ENCODE assay signal across 29 cellular contexts in the genomic region with DNA sequence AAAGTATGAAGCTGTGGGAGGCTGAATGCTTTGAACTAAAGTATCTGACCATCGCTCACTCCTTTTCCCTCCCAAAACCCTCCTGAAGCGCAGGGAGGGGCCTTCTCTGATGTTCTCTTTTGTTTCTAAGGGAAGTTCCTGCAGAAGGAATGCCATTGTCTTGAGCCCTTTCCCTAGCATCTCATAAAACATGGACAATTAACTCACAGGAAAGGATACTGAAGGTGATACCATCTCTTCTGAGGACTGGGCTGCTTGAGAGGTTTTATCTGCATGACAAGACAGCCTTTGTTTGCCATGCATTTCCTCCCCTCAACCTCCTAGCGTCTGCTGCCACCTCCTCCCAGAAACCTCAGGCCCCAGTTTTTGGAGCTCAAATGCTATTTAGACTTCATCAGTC. TPM values are rescaled to one million over a fixed set of nuclear protein-coding genes. Genes with fewer than 3 reads are reported as not detected.
DNase-seq lines count a peak whose midpoint lies in the region; ATAC-seq, FAIRE-seq and TF ChIP-seq lines count a peak whose summit lies in the region.
"Had no signal": no experiment of that assay in that cellular context is flagged by ENCODE, and none has a peak within 500 bp of the region (broad histone marks: within the 10 kb centered on the region; RNA-seq: fewer than 3 reads in every experiment).

No MANE protein-coding gene starts in this region.

- TF ChIP-seq CTCF in breast epithelium (IDR thresholded peaks at IDR 0.05) (no peak), MCF 10A (IDR thresholded peaks at IDR 0.05; ENCODE audit: unreplicated experiment) (no peak), K562 (IDR thresholded peaks at IDR 0.05 in 2 of 3, conservative IDR thresholded peaks at IDR 0.05 in 1 of 3; ENCODE audit: insufficient read depth in 2 of 3, low read depth in 1 of 3, low read length in 3 of 3) (no peak), hepatocyte (IDR thresholded peaks at IDR 0.05; ENCODE audit: poor library complexity) (no peak)

- no peak for ATAC-seq in K562
- ATAC-seq: activated CD8-positive, alpha-beta T cell treated with anti-CD3 and anti-CD28 coated beads for 36 hours; gastroesophageal sphincter; PC-3; T-helper 17 cell had no signal

- peak; percentile 68; the same call in 1 of the 2 replicates for TF ChIP-seq EP300 in K562 (IDR thresholded peaks at IDR 0.05; ENCODE audit: low read length)

- no peaks in the 10 kb centered on the region for H3K36me3 Mint-ChIP-seq in MCF 10A (ENCODE audit: insufficient read depth, unreplicated experiment)

- no peaks in the 10 kb centered on the region for H3K27me3 ChIP-seq in breast epithelium
- H3K27me3 ChIP-seq in K562 (ENCODE audit: control insufficient read depth in 2 of 2, insufficient read depth in 2 of 2, low read length in 2 of 2), result no peaks in the 10 kb centered on the region
- H3K27me3 ChIP-seq in hepatocyte, result no peaks in the 10 kb centered on the region
- no peaks in the 10 kb centered on the region for H3K27me3 ChIP-seq in trophoblast cell (ENCODE audit: insufficient read depth, low read length)
- H3K27me3 ChIP-seq: esophagus muscularis mucosa, gastroesophageal sphincter, right atrium auricular region, SJCRH30 had no signal

- no peak overlapping the region for H4K12ac ChIP-seq in trophoblast cell (ENCODE audit: low read depth, low read length)

- no peak overlapping the region for H2BK120ac ChIP-seq in trophoblast cell (ENCODE audit: insufficient read depth, low read length, poor library complexity)

- no peak overlapping the region for H2BK5ac ChIP-seq in trophoblast cell (ENCODE audit: low read depth, low read length, poor library complexity)

- no peak; a peak in 1 of 4 replicates for TF ChIP-seq RAD21 in K562 (CRISPR knock-in tag; conservative IDR thresholded peaks at IDR 0.05 in 1 of 2, IDR thresholded peaks at IDR 0.05 in 1 of 2)

- FAIRE-seq in K562 (lab: Jason Lieb, UNC), result no peak
- FAIRE-seq: A204.1 had no signal

- POLR2A ChIA-PET in MCF 10A (lab: Yijun Ruan, JAX), result no interaction called here
- POLR2A ChIA-PET in K562 (lab: Yijun Ruan, JAX), result interaction anchor here (0.9 kb wide), 1 partner anchor 13 kb away, joined by 4 read pairs; the partner anchor contains the start of gene N4BP3

- H4K8ac ChIP-seq in trophoblast cell (ENCODE audit: low read depth, low read length), result no peak overlapping the region

- no peak overlapping the region for H2BK12ac ChIP-seq in trophoblast cell (ENCODE audit: low read length)

- H3K36me3 ChIP-seq in breast epithelium (no peaks in the 10 kb centered on the region), K562 (ENCODE audit: control insufficient read depth, insufficient read depth, low read length) (peaks cover 18% of the 10 kb centered on the region; the same call in 2 of the 3 replicates), hepatocyte (replicated peaks; ENCODE audit: insufficient read depth, low read depth) (no peaks in the 10 kb centered on the region), trophoblast cell (ENCODE audit: control insufficient read depth in 1 of 2, insufficient read depth in 2 of 2, low read length in 2 of 2) (peaks cover 5 to 6% of the 10 kb centered on the region in 2 experiments)
- H3K36me3 ChIP-seq: esophagus muscularis mucosa, gastroesophageal sphincter, right atrium auricular region had no signal

- no peak overlapping the region for H4K91ac ChIP-seq in trophoblast cell (ENCODE audit: low read depth, low read length)

- peaks cover 3% of the 10 kb centered on the region for H3K4me1 Mint-ChIP-seq in MCF 10A (ENCODE audit: insufficient read depth, unreplicated experiment)

- no peak overlapping the region for H3K4me3 ChIP-seq in breast epithelium
- H3K4me3 ChIP-seq in K562, result no peak overlapping the region
- H3K4me3 ChIP-seq in hepatocyte, result no peak overlapping the region
- no peak overlapping the region for H3K4me3 ChIP-seq in trophoblast cell (ENCODE audit: low read depth, low read length)
- H3K4me3 ChIP-seq: dorsolateral prefrontal cortex, esophagus muscularis mucosa, gastroesophageal sphincter, lung, right atrium auricular region, SJCRH30 had no signal

- intact Hi-C loops in breast epithelium (cut with DNase I; ENCODE audit: low total_unique reads), result no loop called here
- intact Hi-C loops in MCF 10A (cut with micrococcal nuclease), result no loop called here
- intact Hi-C loops in K562 (cut with micrococcal nuclease), result no loop called here

- DNase-seq in breast epithelium (ENCODE audit: low spot score in 2 of 2) (no peak), MCF 10A (ENCODE audit: unreplicated experiment) (no peak), K562 (ENCODE audit: extremely low read depth in 1 of 4, low spot score in 3 of 4) (peak in 2 of 4 experiments; percentile 50 to 77), iPS-NIHi11 (ENCODE audit: low spot score) (peak; percentile 43), hepatocyte (ENCODE audit: low spot score) (no peak), trophoblast cell (no peak), G401 (ENCODE audit: low spot score) (no peak)
- no peak for DNase-seq in stimulated activated CD4-positive, alpha-beta T cell treated with anti-CD3 and anti-CD28 coated beads, Interleukin-15, amount 100 ng/mL, for 24 hours
- DNase-seq: activated CD4-positive, CD25-positive, alpha-beta regulatory T cell; activated CD8-positive, alpha-beta T cell treated with anti-CD3 and anti-CD28 coated beads for 36 hours; amygdala; Caco-2; dorsolateral prefrontal cortex; IMR-90; MM.1S; NCI-H1436 treated with DMSO at 0.1 percent for 48 hours; NCI-H69; occipital lobe; PC-3; SJCRH30; stimulated activated CD4-positive, alpha-beta T cell treated with anti-CD3 and anti-CD28 coated beads, Interleukin-12 subunit alpha, Interleukin-12 subunit beta, amount 100 ng/mL, for 4 hours; stimulated activated CD8-positive, alpha-beta memory T cell treated with anti-CD3 and anti-CD28 coated beads, Interleukin-4, amount 100 ng/mL, for 48 hours; T-helper 17 cell had no signal

- no peaks in the 10 kb centered on the region for H3K9me3 ChIP-seq in breast epithelium
- no peaks in the 10 kb centered on the region for H3K9me3 ChIP-seq in K562 (replicated peaks; ENCODE audit: control insufficient read depth, insufficient read depth, low read depth, low read length)
- H3K9me3 ChIP-seq in hepatocyte (ENCODE audit: low read depth), result no peaks in the 10 kb centered on the region
- no peaks in the 10 kb centered on the region for H3K9me3 ChIP-seq in trophoblast cell (ENCODE audit: insufficient read depth, low read depth, low read length)
- H3K9me3 ChIP-seq: Caco-2, esophagus muscularis mucosa, gastroesophageal sphincter, right atrium auricular region, SJCRH30 had no signal

- CTCF ChIA-PET in MCF 10A (lab: Yijun Ruan, JAX) (interaction anchor here (0.6 to 1.2 kb wide), 2 partner anchors 19 to 581 kb away, joined by 3 read pairs; no protein-coding TSS in a partner anchor), K562 (lab: Yijun Ruan, JAX; ENCODE audit: low intra/inter-chr PET ratio) (no interaction called here)

- H3K27ac Mint-ChIP-seq in MCF 10A (ENCODE audit: low read depth, unreplicated experiment), result no peak overlapping the region
- H3K27ac Mint-ChIP-seq: activated CD8-positive, alpha-beta T cell treated with anti-CD3 and anti-CD28 coated beads for 36 hours; B cell; T-helper 17 cell had no signal

- in situ Hi-C loops in K562 (cut with MboI), result no loop called here
- in situ Hi-C loops in G401 (cut with HindIII; ENCODE audit: low sequenced_read_pairs), result no loop called here

- no peak overlapping the region for H3K4me3 Mint-ChIP-seq in MCF 10A (ENCODE audit: unreplicated experiment)
- H3K4me3 Mint-ChIP-seq: activated CD8-positive, alpha-beta T cell treated with anti-CD3 and anti-CD28 coated beads for 36 hours; B cell; T-helper 17 cell had no signal

- peaks cover 14% of the 10 kb centered on the region for H3K79me1 ChIP-seq in trophoblast cell (ENCODE audit: low read length)

- H3K4ac ChIP-seq in trophoblast cell (ENCODE audit: low read depth, low read length), result no peak overlapping the region

- peak overlapping the region; percentile 71 for H3K4me2 ChIP-seq in K562 (ENCODE audit: insufficient read depth, low read length)
- no peak overlapping the region for H3K4me2 ChIP-seq in hepatocyte
- no peak overlapping the region for H3K4me2 ChIP-seq in trophoblast cell (ENCODE audit: low read length)

- H3K9me2 ChIP-seq in hepatocyte (replicated peaks; ENCODE audit: insufficient read depth), result no peaks in the 10 kb centered on the region

- H3K4me1 ChIP-seq in breast epithelium, result peaks cover 10 to 29% of the 10 kb centered on the region in 2 donors
- H3K4me1 ChIP-seq in K562 (replicated peaks in 1 of 2; ENCODE audit: control insufficient read depth in 2 of 2, insufficient read depth in 2 of 2, low read length in 2 of 2), result peaks cover 28 to 77% of the 10 kb centered on the region in 2 experiments
- H3K4me1 ChIP-seq in hepatocyte (ENCODE audit: insufficient read depth), result peaks cover 4% of the 10 kb centered on the region
- H3K4me1 ChIP-seq in trophoblast cell (ENCODE audit: control insufficient read depth in 1 of 2, insufficient read depth in 2 of 2, low read length in 2 of 2), result peaks cover 20 to 25% of the 10 kb centered on the region in 2 experiments

- H4K20me1 ChIP-seq in K562 (replicated peaks; ENCODE audit: control insufficient read depth, insufficient read depth, low read length) (peaks cover 1% of the 10 kb centered on the region; the same call in 1 of the 2 replicates), hepatocyte (ENCODE audit: insufficient read depth, poor library complexity, severe bottlenecking) (no peaks in the 10 kb centered on the region)

- H3K27me3 Mint-ChIP-seq in MCF 10A (ENCODE audit: insufficient read depth, unreplicated experiment), result no peaks in the 10 kb centered on the region
- H3K27me3 Mint-ChIP-seq: activated CD8-positive, alpha-beta T cell treated with anti-CD3 and anti-CD28 coated beads for 36 hours; B cell; T-helper 17 cell had no signal

- H3K27ac ChIP-seq in breast epithelium, result peak overlapping the region; percentile 7 to 92
- H3K27ac ChIP-seq in K562 (ENCODE audit: extremely low read depth, low read depth, low read length), result peak overlapping the region; percentile 88
- H3K27ac ChIP-seq in hepatocyte, result no peak overlapping the region
- H3K27ac ChIP-seq in trophoblast cell (ENCODE audit: low read depth, low read length), result no peak overlapping the region
- H3K27ac ChIP-seq: dorsolateral prefrontal cortex, esophagus muscularis mucosa, gastroesophageal sphincter, right atrium auricular region, SJCRH30 had no signal

- WGBS in K562 (ENCODE audit: insufficient coverage, low coverage, missing lambda C conversion rate), result 8% methylated on average over 3 of the region's 3 CpGs
- WGBS in hepatocyte (ENCODE audit: low lambda C conversion rate, missing lambda C conversion rate), result 33% methylated on average over 3 of the region's 3 CpGs
- no CpG with 5 or more reads among the region's 3 CpGs for WGBS in trophoblast cell (ENCODE audit: extremely low coverage, insufficient coverage, insufficient read length)

- BruUV-seq in MCF 10A (replicated peaks; lab: Mats Ljungman, UMichigan) (no TSS peak), K562 (replicated peaks; lab: Mats Ljungman, UMichigan) (no TSS peak)

- H3K9ac ChIP-seq in K562 (ENCODE audit: insufficient read depth in 1 of 2, low read depth in 2 of 2, low read length in 2 of 2) (peak overlapping the region in 1 of 2 experiments; percentile 60; a peak in 3 of 4 replicates), trophoblast cell (ENCODE audit: low read length) (no peak overlapping the region)

- H2AK5ac ChIP-seq in trophoblast cell (ENCODE audit: low read length), result no peak overlapping the region

- no peaks in the 10 kb centered on the region for H3K9me1 ChIP-seq in K562 (ENCODE audit: control insufficient read depth, insufficient read depth, low read length)

- H3K9me3 Mint-ChIP-seq in MCF 10A (ENCODE audit: unreplicated experiment), result no peaks in the 10 kb centered on the region
- H3K9me3 Mint-ChIP-seq: activated CD8-positive, alpha-beta T cell treated with anti-CD3 and anti-CD28 coated beads for 36 hours had no signal

- no peak overlapping the region for H3K18ac ChIP-seq in trophoblast cell (ENCODE audit: low read length)

- 0 out of 2 replicates have a peak overlapping the region, but pooled peaks have one; percentile 33 for H2AFZ ChIP-seq in K562 (ENCODE audit: low read depth, low read length)
- H2AFZ ChIP-seq in hepatocyte, result no peak overlapping the region
- H2AFZ ChIP-seq in trophoblast cell (ENCODE audit: insufficient read depth, low read length, poor library complexity), result no peak overlapping the region

- peaks cover 15% of the 10 kb centered on the region for H3K79me2 ChIP-seq in K562 (ENCODE audit: control insufficient read depth, insufficient read depth, low read length)
- peaks cover 2% of the 10 kb centered on the region for H3K79me2 ChIP-seq in hepatocyte
- peaks cover 7% of the 10 kb centered on the region for H3K79me2 ChIP-seq in trophoblast cell (ENCODE audit: control insufficient read depth, insufficient read depth, low read length, poor library complexity)

- no peak overlapping the region for H3K23ac ChIP-seq in trophoblast cell (ENCODE audit: low read length)

- TF ChIP-seq POLR2A in breast epithelium (IDR thresholded peaks at IDR 0.05), result no peak
- TF ChIP-seq POLR2A in K562 (conservative IDR thresholded peaks at IDR 0.05), result no peak

- H3K14ac ChIP-seq in trophoblast cell (ENCODE audit: low read length), result no peak overlapping the region

RNA-seq across cellular contexts. Expression of gene RMND5B, which starts 4.3 kb away (rescaled TPM):
- 10 to 100 TPM; 34.4 to 40.4 (median 36.3) TPM for total RNA-seq in breast epithelium
- 53.0 and 56.5 TPM in 2 replicates for total RNA-seq in MCF 10A (2022)
- 123 and 227 TPM in 2 replicates for total RNA-seq in K562 (2011; cell fraction: chromatin; rRNA removed; ENCODE audit: low replicate concordance)
- total RNA-seq in K562 (2011; cell fraction: nucleolus; rRNA removed), result 112 and 125 TPM in 2 replicates
- 135 and 197 TPM in 2 replicates for total RNA-seq in K562 (2011; cell fraction: nucleoplasm; rRNA removed)
- 37.0 and 39.0 TPM in 2 replicates for total RNA-seq in K562 (2014; rRNA removed)
- 16.9 and 21.1 TPM in 2 replicates for total RNA-seq in K562 (2014; rRNA removed; fragmentation: Illumina TruSeq; extraction: Trizol)
- 19.2 and 20.3 TPM in 2 replicates for total RNA-seq in K562 (2015; rRNA removed; fragmentation: Illumina TruSeq; extraction: Trizol)
- 53.6 and 54.8 TPM in 2 replicates for total RNA-seq in K562 (2021)
- polyA plus RNA-seq in K562 (2011; rRNA removed), result 54.3 and 57.0 TPM in 2 replicates
- 52.6 and 79.7 TPM in 2 replicates for polyA plus RNA-seq in K562 (2011; cell fraction: cytosol; rRNA removed)
- polyA plus RNA-seq in K562 (2011; cell fraction: nucleus; rRNA removed), result 95.5 and 159 TPM in 2 replicates
- polyA plus RNA-seq in K562 (2012), result 47.6 and 49.2 TPM in 2 replicates
- 28.3 and 36.1 TPM in 2 replicates for polyA plus RNA-seq in K562 (2014; fragmentation: Illumina TruSeq; extraction: Trizol)
- 1 to 10 TPM; 2.6 to 4.4 TPM for polyA plus RNA-seq in K562 (2014; fragmentation: Nextera tagmentation; extraction: Ambion mirVana)
- polyA plus RNA-seq in K562 (2014; rRNA removed), result 44.3 and 45.0 TPM in 2 replicates
- 39.4 and 55.6 TPM in 2 replicates for polyA minus RNA-seq in K562 (2011; rRNA and poly(A)+ RNA removed)
- 23.1 and 24.5 TPM in 2 replicates for polyA minus RNA-seq in K562 (2011; cell fraction: cytosol; rRNA and poly(A)+ RNA removed)
- 43.0 and 45.6 TPM in 2 replicates for polyA minus RNA-seq in K562 (2011; cell fraction: nucleus; rRNA and poly(A)+ RNA removed)
- 24.6 and 27.2 TPM in 2 replicates for total RNA-seq in hepatocyte
- polyA plus RNA-seq in hepatocyte, result 33.2 and 42.2 TPM in 2 replicates
- polyA plus RNA-seq in trophoblast cell (2013), result 12.7 and 13.7 TPM in 2 replicates
- total RNA-seq in G401 (2014; rRNA removed; shearing (Covaris generic)), result 40.5 and 46.0 TPM in 2 replicates

RNA-seq across cellular contexts. Expression of gene N4BP3, which starts 13.2 kb away (rescaled TPM):
- total RNA-seq in breast epithelium (1 to 10 TPM in 2 of 3 donors, under 1 TPM in 1; 0.32 to 9.8 (median 4.9) TPM), MCF 10A (2022) (0.33 and 0.56 TPM in 2 replicates), K562 (2014; rRNA removed) (6.4 and 7.1 TPM in 2 replicates), K562 (2014; rRNA removed; fragmentation: Illumina TruSeq; extraction: Trizol) (0.73 and 1.2 TPM in 2 replicates), K562 (2015; rRNA removed; fragmentation: Illumina TruSeq; extraction: Trizol) (2.4 TPM in 2 replicates), K562 (2021) (6.6 and 7.0 TPM in 2 replicates), hepatocyte (1.4 and 2.3 TPM in 2 replicates)
- 7.7 and 21.3 TPM in 2 replicates for total RNA-seq in K562 (2011; cell fraction: chromatin; rRNA removed; ENCODE audit: low replicate concordance)
- 14.7 and 14.9 TPM in 2 replicates for total RNA-seq in K562 (2011; cell fraction: nucleolus; rRNA removed)
- total RNA-seq in K562 (2011; cell fraction: nucleoplasm; rRNA removed), result 10.3 and 11.8 TPM in 2 replicates
- polyA plus RNA-seq in K562 (2011; rRNA removed) (3.4 and 3.5 TPM in 2 replicates), K562 (2014; fragmentation: Illumina TruSeq; extraction: Trizol) (1.8 and 3.2 TPM in 2 replicates), K562 (2014; fragmentation: Nextera tagmentation; extraction: Ambion mirVana) (under 1 TPM; 0.06 to 0.10 TPM), K562 (2014; rRNA removed) (4.0 and 4.7 TPM in 2 replicates), hepatocyte (1.3 and 1.6 TPM in 2 replicates)
- 3.6 and 8.3 TPM in 2 replicates for polyA plus RNA-seq in K562 (2011; cell fraction: cytosol; rRNA removed)
- polyA plus RNA-seq in K562 (2011; cell fraction: nucleus; rRNA removed), result 7.7 and 13.0 TPM in 2 replicates
- polyA plus RNA-seq in K562 (2012), result 3.4 and 4.5 TPM in 2 replicates
- 1.9 and 3.2 TPM in 2 replicates for polyA minus RNA-seq in K562 (2011; rRNA and poly(A)+ RNA removed)
- 4.7 and 5.6 TPM in 2 replicates for polyA minus RNA-seq in K562 (2011; cell fraction: cytosol; rRNA and poly(A)+ RNA removed)
- 7.0 and 7.4 TPM in 2 replicates for polyA minus RNA-seq in K562 (2011; cell fraction: nucleus; rRNA and poly(A)+ RNA removed)
- polyA plus RNA-seq in trophoblast cell (2013), result 3.0 and 3.2 TPM in 2 replicates
- 9.3 and 10.4 TPM in 2 replicates for total RNA-seq in G401 (2014; rRNA removed; shearing (Covaris generic))

RNA-seq across cellular contexts. Expression of gene NHP2, which starts 27.1 kb away (rescaled TPM):
- total RNA-seq in breast epithelium (100 to 1,000 TPM; 148 to 256 (median 220) TPM), MCF 10A (2022) (322 and 327 TPM in 2 replicates), K562 (2014; rRNA removed) (559 and 622 TPM in 2 replicates), K562 (2014; rRNA removed; fragmentation: Illumina TruSeq; extraction: Trizol) (128 and 144 TPM in 2 replicates), K562 (2015; rRNA removed; fragmentation: Illumina TruSeq; extraction: Trizol) (255 and 258 TPM in 2 replicates), K562 (2021) (304 and 309 TPM in 2 replicates), hepatocyte (178 and 188 TPM in 2 replicates)
- 43.3 and 92.9 TPM in 2 replicates for total RNA-seq in K562 (2011; cell fraction: chromatin; rRNA removed; ENCODE audit: low replicate concordance)
- total RNA-seq in K562 (2011; cell fraction: nucleolus; rRNA removed), result 96.6 and 97.4 TPM in 2 replicates
- total RNA-seq in K562 (2011; cell fraction: nucleoplasm; rRNA removed), result 76.8 and 91.9 TPM in 2 replicates
- polyA plus RNA-seq in K562 (2011; rRNA removed) (140 and 146 TPM in 2 replicates), K562 (2014; fragmentation: Illumina TruSeq; extraction: Trizol) (143 and 312 TPM in 2 replicates), K562 (2014; fragmentation: Nextera tagmentation; extraction: Ambion mirVana) (100 to 1,000 TPM in 1 of 2 experiments, 10 to 100 TPM in 1; 52.8 to 124 TPM), K562 (2014; rRNA removed) (302 and 369 TPM in 2 replicates), hepatocyte (148 and 149 TPM in 2 replicates)
- 191 and 212 TPM in 2 replicates for polyA plus RNA-seq in K562 (2011; cell fraction: cytosol; rRNA removed)
- 106 and 110 TPM in 2 replicates for polyA plus RNA-seq in K562 (2011; cell fraction: nucleus; rRNA removed)
- polyA plus RNA-seq in K562 (2012), result 178 and 294 TPM in 2 replicates
- 66.3 and 75.7 TPM in 2 replicates for polyA minus RNA-seq in K562 (2011; rRNA and poly(A)+ RNA removed)
- 79.6 and 136 TPM in 2 replicates for polyA minus RNA-seq in K562 (2011; cell fraction: cytosol; rRNA and poly(A)+ RNA removed)
- polyA minus RNA-seq in K562 (2011; cell fraction: nucleus; rRNA and poly(A)+ RNA removed), result 44.0 and 63.9 TPM in 2 replicates
- polyA plus RNA-seq in trophoblast cell (2013), result 123 TPM in 2 replicates
- total RNA-seq in G401 (2014; rRNA removed; shearing (Covaris generic)), result 280 and 288 TPM in 2 replicates

Comparison
In these comparisons a context has a peak if more than half of its experiments do, and no peak if none do; other contexts are left out.
1. H3K27ac ChIP-seq: peak in breast epithelium (2 of 2) and K562 (single experiment); none in hepatocyte (single experiment) and trophoblast cell (single experiment).